In genomic region chr1:212486591-212486963, GRCh38 we compare ENCODE assay signal across 18 cellular contexts. TPM values are rescaled to one million over a fixed set of nuclear protein-coding genes. Genes with fewer than 3 reads are reported as not detected.
DNase-seq lines count a peak whose midpoint lies in the region; ATAC-seq, FAIRE-seq and TF ChIP-seq lines count a peak whose summit lies in the region.
"Had no signal": no experiment of that assay in that cellular context is flagged by ENCODE, and none has a peak within 500 bp of the region (broad histone marks: within the 10 kb centered on the region; RNA-seq: fewer than 3 reads in every experiment).

No MANE protein-coding gene starts in this region.

- H3K4me1 ChIP-seq in endodermal cell (ENCODE audit: control insufficient read depth, insufficient read depth, low read length): peaks cover 22% of the 10 kb centered on the region
- H3K4me1 ChIP-seq in trophoblast cell (ENCODE audit: control insufficient read depth in 1 of 2, insufficient read depth in 2 of 2, low read length in 2 of 2): peaks cover 32 to 42% of the 10 kb centered on the region in 2 experiments

- CTCF ChIA-PET in activated CD4-positive, alpha-beta memory T cell treated with anti-CD3 and anti-CD28 coated beads for 36 hours (lab: Charles Lee): no interaction called here
- CTCF ChIA-PET in GM10248 (lab: Yijun Ruan, JAX): no interaction called here

- TF ChIP-seq CTCF in C4-2B (conservative IDR thresholded peaks at IDR 0.05) (no peak), endodermal cell (conservative IDR thresholded peaks at IDR 0.05) (no peak), GM10248 (IDR thresholded peaks at IDR 0.05; ENCODE audit: control extremely low read depth, extremely low read depth, low read depth, missing control alignments) (no peak)

- H3K36me3 Mint-ChIP-seq in endodermal cell (ENCODE audit: low read depth): no peaks in the 10 kb centered on the region
- no peaks in the 10 kb centered on the region for H3K36me3 Mint-ChIP-seq in activated CD4-positive, alpha-beta memory T cell treated with anti-CD3 and anti-CD28 coated beads for 36 hours
- H3K36me3 Mint-ChIP-seq: brain, naive B cell had no signal

- no peak overlapping the region for H4K12ac ChIP-seq in trophoblast cell (ENCODE audit: low read depth, low read length)

- peak overlapping the region; percentile 91 for H2BK5ac ChIP-seq in trophoblast cell (ENCODE audit: low read depth, low read length, poor library complexity)

- H3K9ac ChIP-seq in endodermal cell (ENCODE audit: extremely low read depth, low read length, poor library complexity, severe bottlenecking) (no peak overlapping the region), trophoblast cell (ENCODE audit: low read length) (no peak overlapping the region)

- H4K8ac ChIP-seq in trophoblast cell (ENCODE audit: low read depth, low read length): peak overlapping the region; percentile 40

- peak overlapping the region; percentile 63 for H3K14ac ChIP-seq in trophoblast cell (ENCODE audit: low read length)

- no peaks in the 10 kb centered on the region for H3K9me3 ChIP-seq in endodermal cell (ENCODE audit: control insufficient read depth, low read length)
- H3K9me3 ChIP-seq in trophoblast cell (ENCODE audit: insufficient read depth, low read depth, low read length): no peaks in the 10 kb centered on the region

- H3K4ac ChIP-seq in trophoblast cell (ENCODE audit: low read depth, low read length): peak overlapping the region; percentile 8

- intact Hi-C loops in activated CD4-positive, alpha-beta memory T cell treated with anti-CD3 and anti-CD28 coated beads for 36 hours (cut with micrococcal nuclease): no loop called here

- H3K4me3 Mint-ChIP-seq in endodermal cell: no peak overlapping the region
- H3K4me3 Mint-ChIP-seq in activated CD4-positive, alpha-beta memory T cell treated with anti-CD3 and anti-CD28 coated beads for 36 hours: no peak overlapping the region
- H3K4me3 Mint-ChIP-seq: brain, naive B cell had no signal

- ATAC-seq in HG03139 (IDR thresholded peaks at IDR 0.05; ENCODE audit: unreplicated experiment): no peak

- POLR2A ChIA-PET in activated CD4-positive, alpha-beta memory T cell treated with anti-CD3 and anti-CD28 coated beads for 36 hours (lab: Charles Lee): no interaction called here
- POLR2A ChIA-PET in GM10248 (lab: Yijun Ruan, JAX): no interaction called here

- peak overlapping the region; percentile 70; the same call in 1 of the 2 replicates for H3K27ac ChIP-seq in C4-2B
- H3K27ac ChIP-seq in endodermal cell (ENCODE audit: low read depth, low read length): no peak overlapping the region
- peak overlapping the region; percentile 86 for H3K27ac ChIP-seq in trophoblast cell (ENCODE audit: low read depth, low read length)

- no peaks in the 10 kb centered on the region for H3K79me2 ChIP-seq in trophoblast cell (ENCODE audit: control insufficient read depth, insufficient read depth, low read length, poor library complexity)

- peak overlapping the region; percentile 71 for H2BK120ac ChIP-seq in trophoblast cell (ENCODE audit: insufficient read depth, low read length, poor library complexity)

- FAIRE-seq in RCC 7860 (lab: Jason Lieb, UNC): no peak
- FAIRE-seq: G401.6, GM12892 had no signal

- no peak overlapping the region for H2AK5ac ChIP-seq in trophoblast cell (ENCODE audit: low read length)

- peak overlapping the region; percentile 95 for H2BK12ac ChIP-seq in trophoblast cell (ENCODE audit: low read length)

- peak overlapping the region; percentile 22 for H3K27ac Mint-ChIP-seq in endodermal cell
- H3K27ac Mint-ChIP-seq in activated CD4-positive, alpha-beta memory T cell treated with anti-CD3 and anti-CD28 coated beads for 36 hours: no peak overlapping the region
- H3K27ac Mint-ChIP-seq: naive B cell had no signal

- H3K4me1 Mint-ChIP-seq in endodermal cell: peaks cover 56% of the 10 kb centered on the region
- peaks cover 7% of the 10 kb centered on the region for H3K4me1 Mint-ChIP-seq in activated CD4-positive, alpha-beta memory T cell treated with anti-CD3 and anti-CD28 coated beads for 36 hours (ENCODE audit: low read depth)
- H3K4me1 Mint-ChIP-seq: naive B cell had no signal

- H3K4me2 ChIP-seq in trophoblast cell (ENCODE audit: low read length): peak overlapping the region; percentile 26

- H3K36me3 ChIP-seq in endodermal cell (ENCODE audit: control insufficient read depth, insufficient read depth, low read length) (no peaks in the 10 kb centered on the region), trophoblast cell (ENCODE audit: control insufficient read depth in 1 of 2, insufficient read depth in 2 of 2, low read length in 2 of 2) (no peaks in the 10 kb centered on the region)

- WGBS in endodermal cell (ENCODE audit: insufficient coverage in 1 of 2, insufficient read length in 1 of 2), 2 experiments: 88 to 97% methylated on average over 5 of the region's 5 CpGs
- WGBS in trophoblast cell (ENCODE audit: extremely low coverage, insufficient coverage, insufficient read length): no CpG with 5 or more reads among the region's 5 CpGs

- H3K27me3 ChIP-seq in endodermal cell (ENCODE audit: control insufficient read depth, insufficient read depth, low read length, poor library complexity, severe bottlenecking): no peaks in the 10 kb centered on the region
- no peaks in the 10 kb centered on the region for H3K27me3 ChIP-seq in trophoblast cell (ENCODE audit: insufficient read depth, low read length)

- H3K9me3 Mint-ChIP-seq in endodermal cell: no peaks in the 10 kb centered on the region
- H3K9me3 Mint-ChIP-seq in activated CD4-positive, alpha-beta memory T cell treated with anti-CD3 and anti-CD28 coated beads for 36 hours: no peaks in the 10 kb centered on the region
- H3K9me3 Mint-ChIP-seq: naive B cell had no signal

- no peaks in the 10 kb centered on the region for H3K27me3 Mint-ChIP-seq in endodermal cell (ENCODE audit: insufficient read depth)
- no peaks in the 10 kb centered on the region for H3K27me3 Mint-ChIP-seq in activated CD4-positive, alpha-beta memory T cell treated with anti-CD3 and anti-CD28 coated beads for 36 hours

- no peak overlapping the region for H2AFZ ChIP-seq in trophoblast cell (ENCODE audit: insufficient read depth, low read length, poor library complexity)

- peaks cover 30% of the 10 kb centered on the region for H3K79me1 ChIP-seq in trophoblast cell (ENCODE audit: low read length)

- peak overlapping the region; percentile 87 for H4K91ac ChIP-seq in trophoblast cell (ENCODE audit: low read depth, low read length)

- H3K18ac ChIP-seq in trophoblast cell (ENCODE audit: low read length): peak overlapping the region; percentile 40

- H3K23ac ChIP-seq in trophoblast cell (ENCODE audit: low read length): no peak overlapping the region

- no peak overlapping the region for H3K4me3 ChIP-seq in endodermal cell (ENCODE audit: low read length)
- no peak overlapping the region for H3K4me3 ChIP-seq in trophoblast cell (ENCODE audit: low read depth, low read length)

- peak; percentile 78 for DNase-seq in NCI-H82 (lab: John Stamatoyannopoulos, UW)
- DNase-seq in endodermal cell: no peak
- DNase-seq in trophoblast cell: no peak
- no peak for DNase-seq in activated CD4-positive, alpha-beta memory T cell treated with anti-CD3 and anti-CD28 coated beads for 36 hours
- no peak for DNase-seq in GM10248 (ENCODE audit: extremely low spot score)
- no peak for DNase-seq in RCC 7860 (ENCODE audit: low spot score)
- DNase-seq: activated CD4-positive, alpha-beta T cell treated with anti-CD3 and anti-CD28 coated beads for 48 hours; activated naive CD4-positive, alpha-beta T cell treated with anti-CD3 and anti-CD28 coated beads, Interleukin-2, amount 50 U/mL, for 16 hours; H7; MM.1S; naive B cell; NCI-H187 treated with DMSO at 0.1 percent for 48 hours; stimulated activated CD4-positive, alpha-beta T cell treated with anti-CD3 and anti-CD28 coated beads, Interleukin-15, amount 100 ng/mL, for 24 hours had no signal

RNA-seq across cellular contexts. Expression of gene NENF, which starts 53.9 kb away (rescaled TPM):
- 10 to 100 TPM; 27.0 to 35.3 TPM for total RNA-seq in endodermal cell
- polyA plus RNA-seq in endodermal cell (2013, experiment 1 of 2): 22.5 TPM
- 20.2 TPM for polyA plus RNA-seq in endodermal cell (2013, experiment 2 of 2)
- 18.4 and 19.1 TPM in 2 replicates for polyA plus RNA-seq in trophoblast cell (2013)
- 10 to 100 TPM; 38.4 to 42.7 TPM for total RNA-seq in activated CD4-positive, alpha-beta memory T cell treated with anti-CD3 and anti-CD28 coated beads for 36 hours
